ENCODE assay signal across 31 cellular contexts in the genomic region with DNA sequence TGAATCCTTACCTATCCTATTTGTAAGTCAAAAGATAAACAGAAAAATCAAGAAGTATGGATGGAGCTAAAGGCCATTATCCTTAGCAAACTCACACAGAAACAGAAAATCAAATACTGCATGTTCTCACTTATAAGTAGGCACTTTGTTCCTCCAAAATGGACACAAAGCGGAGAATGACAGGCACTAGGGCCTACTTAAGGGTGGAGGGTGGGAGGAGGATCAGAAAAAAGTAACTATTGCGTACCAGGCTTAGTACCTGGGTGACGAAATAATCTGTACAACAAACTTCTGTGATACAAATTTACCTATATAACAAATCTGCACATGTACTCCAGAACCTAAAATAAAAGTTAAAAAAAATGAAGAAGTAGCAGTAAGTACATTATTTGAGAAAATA.
DNase-seq lines count a peak whose midpoint lies in the region; ATAC-seq and TF ChIP-seq lines count a peak whose summit lies in the region.
"Had no signal": no experiment of that assay in that cellular context is flagged by ENCODE, and none has a peak within 500 bp of the region (broad histone marks: within the 10 kb centered on the region; RNA-seq: fewer than 3 reads in every experiment).

No MANE protein-coding gene starts in this region.

- no peak overlapping the region for H2BK12ac ChIP-seq in trophoblast cell (ENCODE audit: low read length)

- H3K4me1 ChIP-seq in left lung (no peaks in the 10 kb centered on the region), trophoblast cell (ENCODE audit: control insufficient read depth in 1 of 2, insufficient read depth in 2 of 2, low read length in 2 of 2) (peaks cover 0 to 4% of the 10 kb centered on the region in 2 experiments), upper lobe of right lung (no peaks in the 10 kb centered on the region)
- H3K4me1 ChIP-seq: BE2C; BLaER1; BLaER1 treated with 17β-estradiol and CSF1 and Interleukin-3, amounts not matched to agents 10 nM and 100 nM; Caco-2 had no signal

- peak overlapping the region; percentile 38 for H3K9ac ChIP-seq in trophoblast cell (ENCODE audit: low read length)
- H3K9ac ChIP-seq: BLaER1; BLaER1 treated with 17β-estradiol and CSF1 and Interleukin-3, amounts not matched to agents 10 nM and 100 nM had no signal

- H3K4ac ChIP-seq in trophoblast cell (ENCODE audit: low read depth, low read length): no peak overlapping the region

- H3K79me1 ChIP-seq in trophoblast cell (ENCODE audit: low read length): no peaks in the 10 kb centered on the region

- no peak overlapping the region for H3K4me3 ChIP-seq in left lung
- H3K4me3 ChIP-seq in trophoblast cell (ENCODE audit: low read depth, low read length): no peak overlapping the region
- no peak overlapping the region for H3K4me3 ChIP-seq in upper lobe of right lung
- H3K4me3 ChIP-seq: A549; BLaER1; BLaER1 treated with 17β-estradiol and CSF1 and Interleukin-3, amounts not matched to agents 10 nM and 100 nM had no signal

- no peak for DNase-seq in left lung
- DNase-seq in trophoblast cell: no peak
- DNase-seq in upper lobe of right lung: no peak
- DNase-seq in NCI-H1436 treated with DMSO at 0.1 percent for 48 hours (lab: John Stamatoyannopoulos, UW): no peak
- DNase-seq in NCI-H2081 treated with DMSO at 0.1 percent for 48 hours (lab: John Stamatoyannopoulos, UW): no peak
- DNase-seq: 8988T; ACHN; AML-193; BE2C; C1 segment of cervical spinal cord; Caco-2; Calu3; CD4-positive, alpha-beta memory T cell; CD4-positive, alpha-beta T cell; CD4-positive, CD25-positive, alpha-beta regulatory T cell; CD8-positive, alpha-beta memory T cell; CD8-positive, alpha-beta T cell; COR-L47; DMS 273 treated with DMSO at 0.1 percent for 48 hours; DMS153; DMS53; DMS79; DMS79 treated with DMSO at 0.1 percent for 48 hours; DND-41; EL had no signal

- no peak overlapping the region for H3K18ac ChIP-seq in trophoblast cell (ENCODE audit: low read length)

- no peak overlapping the region for H2AK5ac ChIP-seq in trophoblast cell (ENCODE audit: low read length)

- no peak overlapping the region for H4K91ac ChIP-seq in trophoblast cell (ENCODE audit: low read depth, low read length)

- WGBS in trophoblast cell (ENCODE audit: extremely low coverage, insufficient coverage, insufficient read length): no CpG with 5 or more reads among the region's 3 CpGs

- H4K8ac ChIP-seq in trophoblast cell (ENCODE audit: low read depth, low read length): no peak overlapping the region

- no peak overlapping the region for H2BK120ac ChIP-seq in trophoblast cell (ENCODE audit: insufficient read depth, low read length, poor library complexity)

- no peaks in the 10 kb centered on the region for H3K79me2 ChIP-seq in trophoblast cell (ENCODE audit: control insufficient read depth, insufficient read depth, low read length, poor library complexity)

- no peak overlapping the region for H2BK5ac ChIP-seq in trophoblast cell (ENCODE audit: low read depth, low read length, poor library complexity)

- no peaks in the 10 kb centered on the region for H3K27me3 ChIP-seq in left lung
- no peaks in the 10 kb centered on the region for H3K27me3 ChIP-seq in trophoblast cell (ENCODE audit: insufficient read depth, low read length)
- no peaks in the 10 kb centered on the region for H3K27me3 ChIP-seq in upper lobe of right lung
- H3K27me3 ChIP-seq: BE2C; BLaER1; BLaER1 treated with 17β-estradiol and CSF1 and Interleukin-3, amounts not matched to agents 10 nM and 100 nM had no signal

- no peak overlapping the region for H3K4me2 ChIP-seq in trophoblast cell (ENCODE audit: low read length)
- H3K4me2 ChIP-seq: A549; BLaER1; BLaER1 treated with 17β-estradiol and CSF1 and Interleukin-3, amounts not matched to agents 10 nM and 100 nM had no signal

- TF ChIP-seq CTCF in left lung (IDR thresholded peaks at IDR 0.05): no peak
- no peak for TF ChIP-seq CTCF in upper lobe of right lung (IDR thresholded peaks at IDR 0.05)

- intact Hi-C loops in left lung (cut with DNase I) (no loop called here), upper lobe of right lung (cut with DNase I) (no loop called here)

- H2AFZ ChIP-seq in trophoblast cell (ENCODE audit: insufficient read depth, low read length, poor library complexity): no peak overlapping the region

- H4K12ac ChIP-seq in trophoblast cell (ENCODE audit: low read depth, low read length): no peak overlapping the region

- H3K27ac ChIP-seq in left lung: no peak overlapping the region
- H3K27ac ChIP-seq in trophoblast cell (ENCODE audit: low read depth, low read length): no peak overlapping the region
- H3K27ac ChIP-seq in upper lobe of right lung: no peak overlapping the region
- H3K27ac ChIP-seq: 22Rv1; A549; BLaER1; BLaER1 treated with 17β-estradiol and CSF1 and Interleukin-3, amounts not matched to agents 10 nM and 100 nM; C4-2B had no signal

- H3K36me3 ChIP-seq in left lung (peaks cover 0 to 4% of the 10 kb centered on the region in 2 donors), trophoblast cell (ENCODE audit: control insufficient read depth in 1 of 2, insufficient read depth in 2 of 2, low read length in 2 of 2) (peaks cover 0 to 6% of the 10 kb centered on the region in 2 experiments), upper lobe of right lung (peaks cover 5% of the 10 kb centered on the region)
- H3K36me3 ChIP-seq: BE2C had no signal

- H3K14ac ChIP-seq in trophoblast cell (ENCODE audit: low read length): no peak overlapping the region

- H3K23ac ChIP-seq in trophoblast cell (ENCODE audit: low read length): no peak overlapping the region

- ATAC-seq in left lung: peak; percentile 63
- peak; percentile 22 for ATAC-seq in upper lobe of right lung
- ATAC-seq in GM19395 (IDR thresholded peaks at IDR 0.05; ENCODE audit: unreplicated experiment): no peak
- ATAC-seq: A549; CD8-positive, alpha-beta T cell had no signal

- H3K9me3 ChIP-seq in left lung: peaks cover 0 to 15% of the 10 kb centered on the region in 2 donors
- no peaks in the 10 kb centered on the region for H3K9me3 ChIP-seq in trophoblast cell (ENCODE audit: insufficient read depth, low read depth, low read length)
- H3K9me3 ChIP-seq in upper lobe of right lung: peaks cover 9% of the 10 kb centered on the region
